Comparison of ENCODE assay signal across 17 cellular contexts in genomic region chr14:68569970-68570409, GRCh38.
DNase-seq lines count a peak whose midpoint lies in the region; ATAC-seq, FAIRE-seq and TF ChIP-seq lines count a peak whose summit lies in the region.
"Had no signal": no experiment of that assay in that cellular context is flagged by ENCODE, and none has a peak within 500 bp of the region (broad histone marks: within the 10 kb centered on the region; RNA-seq: fewer than 3 reads in every experiment).

No MANE protein-coding gene starts in this region.

- POLR2A ChIA-PET in HepG2 (lab: Yijun Ruan, JAX), result interaction anchor here (1.5 kb wide), 1 partner anchor 29 kb away, joined by 3 read pairs; no protein-coding TSS in a partner anchor

- TF ChIP-seq RAD21 in HepG2 (CRISPR knock-in tag; IDR thresholded peaks at IDR 0.05), result no peak

- H3K36me3 Mint-ChIP-seq in chondrocyte (ENCODE audit: low read depth), result no peaks in the 10 kb centered on the region
- H3K36me3 Mint-ChIP-seq: T-cell had no signal

- H3K4me1 Mint-ChIP-seq in chondrocyte (ENCODE audit: low read depth), result peaks cover 29% of the 10 kb centered on the region

- WGBS in HepG2 (ENCODE audit: low lambda C conversion rate), result 11% methylated on average over 4 of the region's 4 CpGs

- H3K79me2 ChIP-seq in HepG2 (ENCODE audit: insufficient read depth, low read length), result no peaks in the 10 kb centered on the region

- no peak overlapping the region for H3K4me3 Mint-ChIP-seq in chondrocyte (ENCODE audit: unreplicated experiment)
- H3K4me3 Mint-ChIP-seq: activated naive CD8-positive, alpha-beta T cell; HFFc6; naive thymus-derived CD8-positive, alpha-beta T cell; T-cell had no signal

- no peaks in the 10 kb centered on the region for H3K27me3 Mint-ChIP-seq in chondrocyte (ENCODE audit: low read depth)
- H3K27me3 Mint-ChIP-seq: activated naive CD8-positive, alpha-beta T cell; naive thymus-derived CD8-positive, alpha-beta T cell; T-cell had no signal

- H3K9ac ChIP-seq in HepG2 (ENCODE audit: insufficient read depth, low read depth, low read length), result no peak overlapping the region

- peak overlapping the region; percentile 22 for H3K27ac Mint-ChIP-seq in chondrocyte (ENCODE audit: unreplicated experiment)
- H3K27ac Mint-ChIP-seq: activated naive CD8-positive, alpha-beta T cell; HFFc6; T-cell had no signal

- in situ Hi-C loops in HepG2 (cut with HindIII; ENCODE audit: extremely low pct_ligation_motif_present, low pct_unique_long_range_greater_than_20kb), result no loop called here

- no peak overlapping the region; a peak in 1 of 6 replicates for H3K4me3 ChIP-seq in HepG2 (replicated peaks in 1 of 3; ENCODE audit: insufficient read depth in 1 of 3, low read depth in 2 of 3, low read length in 3 of 3)
- H3K4me3 ChIP-seq: colonic mucosa, spleen had no signal

- H3K27me3 ChIP-seq in HepG2 (ENCODE audit: control insufficient read depth in 1 of 2, insufficient read depth in 2 of 2, low read length in 2 of 2), result no peaks in the 10 kb centered on the region
- H3K27me3 ChIP-seq: colonic mucosa, spleen had no signal

- TF ChIP-seq EP300 in HepG2 (IDR thresholded peaks at IDR 0.05; ENCODE audit: low read depth in 2 of 2, low read length in 2 of 2) (no peak), HepG2 (CRISPR knock-in tag; IDR thresholded peaks at IDR 0.05; ENCODE audit: borderline replicate concordance) (no peak)

- H2AFZ ChIP-seq in HepG2 (ENCODE audit: low read length), result peak overlapping the region; percentile 6

- H4K20me1 ChIP-seq in HepG2 (ENCODE audit: insufficient read depth, low read length), result no peaks in the 10 kb centered on the region

- H3K27ac ChIP-seq in C4-2B (peak overlapping the region; percentile 62), HepG2 (ENCODE audit: extremely low read length, insufficient read depth, low read length) (peak overlapping the region; percentile 20)
- H3K27ac ChIP-seq: colonic mucosa, spleen had no signal

- intact Hi-C loops in HepG2 (cut with micrococcal nuclease; ENCODE audit: unreplicated experiment), result loop anchor here (5.0 to 10.0 kb wide), 2 partner anchors 105 to 463 kb away; no protein-coding TSS in a partner anchor

- H3K9me3 ChIP-seq in HepG2 (ENCODE audit: low read length), result 0 out of 2 replicates have a peak, but pooled peaks cover 5% of the 10 kb centered on the region
- H3K9me3 ChIP-seq: colonic mucosa had no signal

- FAIRE-seq in HepG2 (lab: Jason Lieb, UNC), result peak; percentile 53

- TF ChIP-seq CTCF in C4-2B (conservative IDR thresholded peaks at IDR 0.05), result no peak
- no peak for TF ChIP-seq CTCF in chondrocyte (IDR thresholded peaks at IDR 0.05)
- TF ChIP-seq CTCF in HepG2 (CRISPR knock-in tag; IDR thresholded peaks at IDR 0.05), result no peak

- CTCF ChIA-PET in HepG2 (lab: Yijun Ruan, JAX; ENCODE audit: low intra/inter-chr PET ratio, low total read pairs), result no interaction called here

- peak; percentile 57 for ATAC-seq in HepG2
- no peak for ATAC-seq in GM18868 (IDR thresholded peaks at IDR 0.05; ENCODE audit: unreplicated experiment)
- ATAC-seq: naive thymus-derived CD8-positive, alpha-beta T cell; T-cell had no signal

- H3K9me3 Mint-ChIP-seq in chondrocyte (ENCODE audit: low read depth), result no peaks in the 10 kb centered on the region
- H3K9me3 Mint-ChIP-seq: T-cell had no signal

- TF ChIP-seq POLR2A in HepG2 (IDR thresholded peaks at IDR 0.05; ENCODE audit: insufficient read depth in 1 of 2, low read depth in 2 of 2, low read length in 2 of 2), result no peak

- no peaks in the 10 kb centered on the region for H3K36me3 ChIP-seq in HepG2 (replicated peaks in 1 of 2; ENCODE audit: control insufficient read depth in 1 of 2, insufficient read depth in 2 of 2, low read length in 2 of 2)
- H3K36me3 ChIP-seq: colonic mucosa, spleen had no signal

- peak overlapping the region; percentile 61 for H3K4me2 ChIP-seq in HepG2 (ENCODE audit: low read depth, low read length)

- no TSS peak for BruUV-seq in HepG2 (replicated peaks; lab: Mats Ljungman, UMichigan)

- DNase-seq in chondrocyte (ENCODE audit: low spot score) (peak; percentile 35), HepG2 (ENCODE audit: low spot score) (peak; percentile 51), renal cortical epithelial cell (ENCODE audit: low read depth) (peak; percentile 53), pons (ENCODE audit: low spot score) (no peak), NCI-H1092 treated with DMSO at 0.1 percent for 48 hours (lab: John Stamatoyannopoulos, UW) (no peak), activated gamma-delta T cell (lab: John Stamatoyannopoulos, UW) (no peak)
- DNase-seq: activated CD4-positive, CD25-positive, alpha-beta regulatory T cell; colonic mucosa; HFFc6; naive thymus-derived CD8-positive, alpha-beta T cell; NCI-H1092; NCI-H446; spleen; T-cell had no signal

- H3K4me1 ChIP-seq in HepG2 (ENCODE audit: insufficient read depth, low read length), result peaks cover 78% of the 10 kb centered on the region
- H3K4me1 ChIP-seq: colonic mucosa had no signal

TF ChIP-seq in HepG2, 621 proteins besides CTCF, POLR2A, EP300 and RAD21 (continues in another document):
- TF ChIP-seq ZNF253 (CRISPR knock-in tag; IDR thresholded peaks at IDR 0.05; ENCODE audit: borderline replicate concordance) (no peak), ZMYM3 (CRISPR knock-in tag; IDR thresholded peaks at IDR 0.05) (peak; percentile 46; the same call in 1 of the 2 replicates), ZBTB7A (CRISPR knock-in tag; IDR thresholded peaks at IDR 0.05) (no peak), ARID2 (CRISPR knock-in tag; IDR thresholded peaks at IDR 0.05; ENCODE audit: borderline replicate concordance) (no peak), ZHX1 (CRISPR knock-in tag; IDR thresholded peaks at IDR 0.05; ENCODE audit: low read depth) (no peak), PAX8 (CRISPR knock-in tag; IDR thresholded peaks at IDR 0.05; ENCODE audit: borderline replicate concordance) (no peak), POLR2G (IDR thresholded peaks at IDR 0.05; ENCODE audit: low read depth, low read length) (no peak), KDM6A (CRISPR knock-in tag; IDR thresholded peaks at IDR 0.05; ENCODE audit: low read depth) (no peak)

Comparison
In these comparisons a context has a peak if more than half of its experiments do, and no peak if none do; other contexts are left out.
1. DNase-seq: peak in chondrocyte (single experiment), HepG2 (single experiment) and renal cortical epithelial cell (single experiment); none in pons (single experiment), NCI-H1092 treated with DMSO at 0.1 percent for 48 hours (single experiment) and activated gamma-delta T cell (single experiment).